20 cellular contexts compared by ENCODE assay signal in genomic region chr6:72863106-72863505, GRCh38.
A peak's percentile ranks its signal among the peaks of the same experiment; 100 is the strongest.
DNase-seq lines count a peak whose midpoint lies in the region; ATAC-seq and TF ChIP-seq lines count a peak whose summit lies in the region.
"Had no signal": no experiment of that assay in that cellular context is flagged by ENCODE, and none has a peak within 500 bp of the region (broad histone marks: within the 10 kb centered on the region; RNA-seq: fewer than 3 reads in every experiment).

No MANE protein-coding gene starts in this region.

- peak overlapping the region; percentile 38; the same call in 1 of the 2 replicates for H3K27ac Mint-ChIP-seq in HFFc6
- no peak overlapping the region for H3K27ac Mint-ChIP-seq in activated CD8-positive, alpha-beta T cell treated with anti-CD3 and anti-CD28 coated beads for 36 hours
- H3K27ac Mint-ChIP-seq in activated T-helper 17 cell treated with anti-CD3 and anti-CD28 coated beads, Interleukin-2, amount 50 U/mL, for 72 hours, result no peak overlapping the region
- H3K27ac Mint-ChIP-seq: B cell had no signal

- no peaks in the 10 kb centered on the region for H3K36me3 ChIP-seq in ACC112 (ENCODE audit: insufficient read depth, low read length)
- H3K36me3 ChIP-seq in psoas muscle (ENCODE audit: insufficient read depth in 1 of 2, low read depth in 1 of 2), result no peaks in the 10 kb centered on the region
- no peaks in the 10 kb centered on the region for H3K36me3 ChIP-seq in aorta (ENCODE audit: control insufficient read depth in 1 of 2, insufficient read depth in 2 of 2, low read length in 1 of 2)
- no peaks in the 10 kb centered on the region for H3K36me3 ChIP-seq in Peyer's patch
- H3K36me3 ChIP-seq: SJSA1 had no signal

- H3K27me3 ChIP-seq in ACC112 (ENCODE audit: insufficient read depth, low read length), result no peaks in the 10 kb centered on the region
- no peaks in the 10 kb centered on the region for H3K27me3 ChIP-seq in psoas muscle (ENCODE audit: insufficient read depth in 3 of 3, low read length in 2 of 3)
- H3K27me3 ChIP-seq in aorta (ENCODE audit: control insufficient read depth in 1 of 2, insufficient read depth in 2 of 2, low read length in 1 of 2), result no peaks in the 10 kb centered on the region
- H3K27me3 ChIP-seq in Peyer's patch, result no peaks in the 10 kb centered on the region
- H3K27me3 ChIP-seq: SJSA1 had no signal

- DNase-seq in HFFc6 (no peak), fibroblast of villous mesenchyme (ENCODE audit: low read depth) (peak; percentile 67), psoas muscle (no peak), aorta (no peak), Peyer's patch (no peak)
- DNase-seq in activated CD8-positive, alpha-beta T cell treated with anti-CD3 and anti-CD28 coated beads for 36 hours, result no peak
- DNase-seq: GDM1, H9, IMR-90, MV-4-11, NCI-H1105 treated with DMSO at 0.1 percent for 48 hours, NCI-H2029 treated with DMSO at 0.1 percent for 48 hours, NCI-H510A treated with DMSO at 0.1 percent for 48 hours, NCI-H748 treated with DMSO at 0.1 percent for 48 hours had no signal

- no peaks in the 10 kb centered on the region for H3K9me3 Mint-ChIP-seq in HFFc6
- H3K9me3 Mint-ChIP-seq in activated CD8-positive, alpha-beta T cell treated with anti-CD3 and anti-CD28 coated beads for 36 hours, result no peaks in the 10 kb centered on the region
- H3K9me3 Mint-ChIP-seq in activated T-helper 17 cell treated with anti-CD3 and anti-CD28 coated beads, Interleukin-2, amount 50 U/mL, for 72 hours, result no peaks in the 10 kb centered on the region
- H3K9me3 Mint-ChIP-seq: CD14-positive monocyte, H9 had no signal

- no peak overlapping the region for H3K4me3 Mint-ChIP-seq in HFFc6
- H3K4me3 Mint-ChIP-seq in activated CD8-positive, alpha-beta T cell treated with anti-CD3 and anti-CD28 coated beads for 36 hours, result no peak overlapping the region
- H3K4me3 Mint-ChIP-seq in activated T-helper 17 cell treated with anti-CD3 and anti-CD28 coated beads, Interleukin-2, amount 50 U/mL, for 72 hours, result no peak overlapping the region
- H3K4me3 Mint-ChIP-seq: B cell, H9 had no signal

- POLR2A ChIA-PET in activated CD8-positive, alpha-beta T cell treated with anti-CD3 and anti-CD28 coated beads for 36 hours (lab: Charles Lee), result no interaction called here

- 12 to 45% (median 15%) methylated on average over 1 of the region's 1 CpG for WGBS in psoas muscle, 3 donors
- 24 to 32% methylated on average over 1 of the region's 1 CpG for WGBS in aorta, 2 donors

- intact Hi-C loops in psoas muscle (cut with DNase I) (loop anchor here (1.0 to 10.0 kb wide), 3 partner anchors 112 to 262 kb away; no protein-coding TSS in a partner anchor), aorta (cut with DNase I) (loop anchor here (2.0 to 10.0 kb wide), 5 partner anchors 51 to 238 kb away; partner anchors contain the start of gene KCNQ5 (in 1 of the 2))
- intact Hi-C loops in activated CD8-positive, alpha-beta T cell treated with anti-CD3 and anti-CD28 coated beads for 36 hours (cut with micrococcal nuclease), result no loop called here

- peaks cover 6% of the 10 kb centered on the region for H3K79me2 ChIP-seq in ACC112 (ENCODE audit: control insufficient read depth, insufficient read depth, low read length, unreplicated experiment)

- ATAC-seq in psoas muscle (no peak), aorta (ENCODE audit: low FRiP score) (no peak)
- no peak for ATAC-seq in activated CD8-positive, alpha-beta T cell treated with anti-CD3 and anti-CD28 coated beads for 36 hours
- ATAC-seq in activated T-helper 17 cell treated with anti-CD3 and anti-CD28 coated beads, Interleukin-2, amount 50 U/mL, for 72 hours (replicated peaks), result no peak

- peaks cover 92% of the 10 kb centered on the region for H3K4me1 Mint-ChIP-seq in HFFc6 (ENCODE audit: low read depth)
- H3K4me1 Mint-ChIP-seq in activated CD8-positive, alpha-beta T cell treated with anti-CD3 and anti-CD28 coated beads for 36 hours (ENCODE audit: low read depth), result peaks cover 7% of the 10 kb centered on the region
- H3K4me1 Mint-ChIP-seq in activated T-helper 17 cell treated with anti-CD3 and anti-CD28 coated beads, Interleukin-2, amount 50 U/mL, for 72 hours, result no peaks in the 10 kb centered on the region
- H3K4me1 Mint-ChIP-seq: H9 had no signal

- H3K4me1 ChIP-seq in ACC112 (ENCODE audit: control insufficient read depth, insufficient read depth, low read length, unreplicated experiment) (peaks cover 65% of the 10 kb centered on the region), psoas muscle (peaks cover 58% of the 10 kb centered on the region), aorta (ENCODE audit: control insufficient read depth in 1 of 2, insufficient read depth in 2 of 2, low read length in 2 of 2) (peaks cover 6 to 9% of the 10 kb centered on the region in 2 donors), Peyer's patch (no peaks in the 10 kb centered on the region)

- peaks cover 5% of the 10 kb centered on the region for H3K36me3 Mint-ChIP-seq in HFFc6 (ENCODE audit: low read depth)
- no peaks in the 10 kb centered on the region for H3K36me3 Mint-ChIP-seq in activated CD8-positive, alpha-beta T cell treated with anti-CD3 and anti-CD28 coated beads for 36 hours (ENCODE audit: low read depth)
- no peaks in the 10 kb centered on the region for H3K36me3 Mint-ChIP-seq in activated T-helper 17 cell treated with anti-CD3 and anti-CD28 coated beads, Interleukin-2, amount 50 U/mL, for 72 hours (ENCODE audit: low read depth)
- H3K36me3 Mint-ChIP-seq: CD14-positive monocyte had no signal

- CTCF ChIA-PET in activated CD8-positive, alpha-beta T cell treated with anti-CD3 and anti-CD28 coated beads for 36 hours (lab: Charles Lee), result no interaction called here

- H3K4me3 ChIP-seq in ACC112 (ENCODE audit: low read depth, low read length) (no peak overlapping the region), fibroblast of villous mesenchyme (ENCODE audit: low read depth, low read length) (no peak overlapping the region), psoas muscle (no peak overlapping the region), aorta (ENCODE audit: low read length in 2 of 2) (no peak overlapping the region), Peyer's patch (no peak overlapping the region)
- H3K4me3 ChIP-seq: SJSA1 had no signal

- no peaks in the 10 kb centered on the region; the same call in 1 of the 2 replicates for H3K27me3 Mint-ChIP-seq in HFFc6 (ENCODE audit: insufficient read depth)
- H3K27me3 Mint-ChIP-seq in activated CD8-positive, alpha-beta T cell treated with anti-CD3 and anti-CD28 coated beads for 36 hours, result no peaks in the 10 kb centered on the region
- no peaks in the 10 kb centered on the region for H3K27me3 Mint-ChIP-seq in activated T-helper 17 cell treated with anti-CD3 and anti-CD28 coated beads, Interleukin-2, amount 50 U/mL, for 72 hours
- H3K27me3 Mint-ChIP-seq: B cell had no signal

- H3K27ac ChIP-seq in ACC112 (ENCODE audit: low read depth, low read length) (0 out of 2 replicates have a peak overlapping the region, but pooled peaks have one; percentile 2), psoas muscle (peak overlapping the region; percentile 86), aorta (ENCODE audit: low read depth in 1 of 2, low read length in 2 of 2) (no peak overlapping the region), Peyer's patch (no peak overlapping the region)
- H3K27ac ChIP-seq: KMS-11, SJSA1 had no signal

- H2AFZ ChIP-seq in ACC112 (ENCODE audit: low read length, unreplicated experiment), result peak overlapping the region; percentile 28

- TF ChIP-seq POLR2A in Peyer's patch (IDR thresholded peaks at IDR 0.05), result no peak

- TF ChIP-seq CTCF in HFFc6 (IDR thresholded peaks at IDR 0.05), result no peak
- TF ChIP-seq CTCF in fibroblast of villous mesenchyme (IDR thresholded peaks at IDR 0.05; ENCODE audit: insufficient read depth, low read depth, low read length), result no peak
- TF ChIP-seq CTCF in psoas muscle (IDR thresholded peaks at IDR 0.05), result no peak
- TF ChIP-seq CTCF in activated CD8-positive, alpha-beta T cell treated with anti-CD3 and anti-CD28 coated beads for 36 hours (IDR thresholded peaks at IDR 0.05), result no peak
- TF ChIP-seq CTCF in Peyer's patch (IDR thresholded peaks at IDR 0.05), result no peak

- no peaks in the 10 kb centered on the region for H3K9me3 ChIP-seq in psoas muscle
- H3K9me3 ChIP-seq in aorta (ENCODE audit: control insufficient read depth, low read length), result no peaks in the 10 kb centered on the region
- no peaks in the 10 kb centered on the region for H3K9me3 ChIP-seq in Peyer's patch
- H3K9me3 ChIP-seq: SJSA1 had no signal

Comparison
In these comparisons a context has a peak if more than half of its experiments do, and no peak if none do; other contexts are left out.
1. H3K27ac ChIP-seq: peak in ACC112 (single experiment) and psoas muscle (single experiment); none in aorta (0 of 2) and Peyer's patch (0 of 4).